In the genomic region with DNA sequence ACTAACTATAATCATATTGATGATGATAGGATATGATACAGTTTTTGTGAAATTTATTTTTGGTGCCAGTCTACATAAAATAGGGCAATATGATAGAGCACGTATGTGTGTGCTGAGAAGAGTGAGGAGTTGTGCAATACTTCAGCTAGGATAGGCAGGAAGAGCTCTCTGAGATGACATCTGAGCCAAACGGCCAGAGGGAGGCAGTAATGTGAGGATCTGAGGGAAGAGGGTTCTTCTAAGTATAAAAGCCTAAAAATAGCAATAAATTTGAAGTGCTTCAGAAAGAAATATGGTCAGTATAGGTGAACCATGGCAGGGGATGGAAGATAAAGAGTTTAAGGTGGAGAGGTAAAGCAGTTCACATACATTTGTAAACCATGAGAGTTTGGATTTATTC, we compare ENCODE assay signal across 13 cellular contexts.
A peak's percentile ranks its signal among the peaks of the same experiment; 100 is the strongest.
DNase-seq lines count a peak whose midpoint lies in the region; ATAC-seq lines count a peak whose summit lies in the region.
"Had no signal": no experiment of that assay in that cellular context is flagged by ENCODE, and none has a peak within 500 bp of the region (broad histone marks: within the 10 kb centered on the region; RNA-seq: fewer than 3 reads in every experiment).

No MANE protein-coding gene starts in this region.

- H3K27ac ChIP-seq in GM23248: no peak overlapping the region
- H3K27ac ChIP-seq in naive thymus-derived CD4-positive, alpha-beta T cell (ENCODE audit: low read depth, low read length): no peak overlapping the region

- CTCF ChIA-PET in naive thymus-derived CD4-positive, alpha-beta T cell (lab: Charles Lee): no interaction called here

- no peaks in the 10 kb centered on the region for H3K9me3 ChIP-seq in GM23248 (ENCODE audit: low read depth)
- H3K9me3 ChIP-seq in naive thymus-derived CD4-positive, alpha-beta T cell (ENCODE audit: control insufficient read depth in 2 of 3, low read length in 3 of 3): no peaks in the 10 kb centered on the region

- H3K27me3 Mint-ChIP-seq in activated CD4-positive, alpha-beta T cell treated with anti-CD3 and anti-CD28 coated beads, Interleukin-2, amount 10 ng/mL, durations not matched to agents 24 days and 14 days: no peaks in the 10 kb centered on the region
- no peaks in the 10 kb centered on the region for H3K27me3 Mint-ChIP-seq in naive thymus-derived CD4-positive, alpha-beta T cell
- H3K27me3 Mint-ChIP-seq: activated naive CD4-positive, alpha-beta T cell treated with anti-CD3 and anti-CD28 coated beads, Interleukin-2, amount 50 U/mL, for 24 hours had no signal

- H3K4me1 ChIP-seq in GM23248 (ENCODE audit: insufficient read depth): no peaks in the 10 kb centered on the region
- no peaks in the 10 kb centered on the region for H3K4me1 ChIP-seq in naive thymus-derived CD4-positive, alpha-beta T cell (ENCODE audit: control insufficient read depth in 2 of 2, insufficient read depth in 2 of 2, low read length in 2 of 2)

- no peak overlapping the region for H3K9ac ChIP-seq in GM23248

- H3K9me3 Mint-ChIP-seq in activated CD4-positive, alpha-beta T cell treated with anti-CD3 and anti-CD28 coated beads, Interleukin-2, amount 10 ng/mL, durations not matched to agents 24 days and 14 days: no peaks in the 10 kb centered on the region
- no peaks in the 10 kb centered on the region for H3K9me3 Mint-ChIP-seq in naive thymus-derived CD4-positive, alpha-beta T cell
- H3K9me3 Mint-ChIP-seq: activated naive CD4-positive, alpha-beta T cell treated with anti-CD3 and anti-CD28 coated beads, Interleukin-2, amount 50 U/mL, for 24 hours had no signal

- in situ Hi-C loops in ACHN (cut with HindIII; ENCODE audit: low pct_ligation_motif_present, low pct_unique_long_range_greater_than_20kb, low sequenced_read_pairs) (no loop called here), GM23248 (cut with MboI) (no loop called here)

- H3K4me3 ChIP-seq in GM23248: no peak overlapping the region
- H3K4me3 ChIP-seq in naive thymus-derived CD4-positive, alpha-beta T cell (ENCODE audit: low read length): no peak overlapping the region

- 39 to 46% methylated on average over 2 of the region's 2 CpGs for WGBS in GM23248 (ENCODE audit: low coverage in 1 of 2, low lambda C conversion rate in 2 of 2, missing lambda C conversion rate in 2 of 2), 2 experiments

- H3K4me1 Mint-ChIP-seq in activated CD4-positive, alpha-beta T cell treated with anti-CD3 and anti-CD28 coated beads, Interleukin-2, amount 10 ng/mL, durations not matched to agents 24 days and 14 days: peaks cover 6% of the 10 kb centered on the region
- H3K4me1 Mint-ChIP-seq in naive thymus-derived CD4-positive, alpha-beta T cell: peaks cover 0 to 22% (median 7%) of the 10 kb centered on the region in 7 donors
- H3K4me1 Mint-ChIP-seq: activated naive CD4-positive, alpha-beta T cell treated with anti-CD3 and anti-CD28 coated beads, Interleukin-2, amount 50 U/mL, for 24 hours had no signal

- peaks cover 2% of the 10 kb centered on the region for H3K36me3 Mint-ChIP-seq in activated CD4-positive, alpha-beta T cell treated with anti-CD3 and anti-CD28 coated beads, Interleukin-2, amount 10 ng/mL, durations not matched to agents 24 days and 14 days (ENCODE audit: low read depth)
- H3K36me3 Mint-ChIP-seq in naive thymus-derived CD4-positive, alpha-beta T cell: peaks cover 0 to 31% (median 20%) of the 10 kb centered on the region in 5 donors

- no peaks in the 10 kb centered on the region for H3K27me3 ChIP-seq in GM23248 (replicated peaks; ENCODE audit: insufficient read depth)
- H3K27me3 ChIP-seq in naive thymus-derived CD4-positive, alpha-beta T cell (ENCODE audit: control insufficient read depth in 2 of 2, insufficient read depth in 2 of 2, low read length in 2 of 2): no peaks in the 10 kb centered on the region

- H3F3A ChIP-seq in GM23248 (ENCODE audit: insufficient read depth): no peaks in the 10 kb centered on the region

- peaks cover 80% of the 10 kb centered on the region for H3K79me2 ChIP-seq in GM23248 (ENCODE audit: insufficient read depth)

- H3K4me3 Mint-ChIP-seq in activated CD4-positive, alpha-beta T cell treated with anti-CD3 and anti-CD28 coated beads, Interleukin-2, amount 10 ng/mL, durations not matched to agents 24 days and 14 days: no peak overlapping the region
- H3K4me3 Mint-ChIP-seq in naive thymus-derived CD4-positive, alpha-beta T cell: no peak overlapping the region
- H3K4me3 Mint-ChIP-seq: activated naive CD4-positive, alpha-beta T cell treated with anti-CD3 and anti-CD28 coated beads, Interleukin-2, amount 50 U/mL, for 24 hours had no signal

- no peaks in the 10 kb centered on the region for H3K9me2 ChIP-seq in GM23248 (ENCODE audit: insufficient read depth)

- POLR2A ChIA-PET in naive thymus-derived CD4-positive, alpha-beta T cell (lab: Charles Lee): no interaction called here

- H3K36me3 ChIP-seq in GM23248 (ENCODE audit: low read depth): no peaks in the 10 kb centered on the region
- H3K36me3 ChIP-seq in naive thymus-derived CD4-positive, alpha-beta T cell (ENCODE audit: control insufficient read depth in 2 of 3, insufficient read depth in 3 of 3, low read length in 3 of 3): no peaks in the 10 kb centered on the region

- no peak for ATAC-seq in naive thymus-derived CD4-positive, alpha-beta T cell

- intact Hi-C loops in activated CD4-positive, alpha-beta T cell treated with anti-CD3 and anti-CD28 coated beads, Interleukin-2, amount 10 ng/mL, durations not matched to agents 24 days and 14 days (cut with micrococcal nuclease): no loop called here
- intact Hi-C loops in naive thymus-derived CD4-positive, alpha-beta T cell (cut with micrococcal nuclease): no loop called here

- no peak overlapping the region for H2AFZ ChIP-seq in GM23248

- DNase-seq in ACHN: peak; percentile 28
- DNase-seq in GM23248: peak; percentile 8
- DNase-seq in NOMO-1 treated with dmso at 0.1 percent for 144 hours (lab: John Stamatoyannopoulos, UW; ENCODE audit: unreplicated experiment): peak; percentile 14
- peak; percentile 30 for DNase-seq in fibroblast of gingiva (ENCODE audit: low read depth)
- DNase-seq in NCI-H345 (lab: John Stamatoyannopoulos, UW): no peak
- no peak for DNase-seq in activated CD4-positive, alpha-beta T cell treated with anti-CD3 and anti-CD28 coated beads, Interleukin-2, amount 10 ng/mL, durations not matched to agents 24 days and 14 days
- no peak for DNase-seq in naive thymus-derived CD4-positive, alpha-beta T cell
- DNase-seq in activated CD4-positive, CD25-positive, alpha-beta regulatory T cell treated with anti-CD3 and anti-CD28 coated beads, Interleukin-2, amount 50 U/mL, for 72 hours: no peak
- DNase-seq: activated CD4-positive, alpha-beta T cell treated with anti-CD3 and anti-CD28 coated beads for 48 hours; mammary epithelial cell; NCI-H2171; SHP77 treated with DMSO at 0.1 percent for 48 hours had no signal

- H4K20me1 ChIP-seq in GM23248 (ENCODE audit: insufficient read depth): no peaks in the 10 kb centered on the region

- H3K27ac Mint-ChIP-seq in activated CD4-positive, alpha-beta T cell treated with anti-CD3 and anti-CD28 coated beads, Interleukin-2, amount 10 ng/mL, durations not matched to agents 24 days and 14 days: no peak overlapping the region
- H3K27ac Mint-ChIP-seq in naive thymus-derived CD4-positive, alpha-beta T cell: no peak overlapping the region
- H3K27ac Mint-ChIP-seq: activated naive CD4-positive, alpha-beta T cell treated with anti-CD3 and anti-CD28 coated beads, Interleukin-2, amount 50 U/mL, for 24 hours had no signal

- no peak overlapping the region for H3K4me2 ChIP-seq in GM23248 (ENCODE audit: unreplicated experiment)

Comparison
In these comparisons a context has a peak if more than half of its experiments do, and no peak if none do; other contexts are left out.
1. DNase-seq: peak in ACHN (single experiment), GM23248 (single experiment), NOMO-1 treated with dmso at 0.1 percent for 144 hours (single experiment) and fibroblast of gingiva (single experiment); none in NCI-H345 (single experiment), activated CD4-positive, alpha-beta T cell treated with anti-CD3 and anti-CD28 coated beads, Interleukin-2, amount 10 ng/mL, durations not matched to agents 24 days and 14 days (single experiment), naive thymus-derived CD4-positive, alpha-beta T cell (0 of 9) and activated CD4-positive, CD25-positive, alpha-beta regulatory T cell treated with anti-CD3 and anti-CD28 coated beads, Interleukin-2, amount 50 U/mL, for 72 hours (single experiment).